Comparison of ENCODE assay signal across 8 cellular contexts in genomic region chr10:111989136-111990050, GRCh38.
"Had no signal": no experiment of that assay in that cellular context is flagged by ENCODE, and none has a peak within 500 bp of the region (broad histone marks: within the 10 kb centered on the region; RNA-seq: fewer than 3 reads in every experiment).

No MANE protein-coding gene starts in this region.

- H3K27ac ChIP-seq: body of pancreas, tibial artery had no signal

- DNase-seq: endodermal cell; hippocampal formation; naive thymus-derived CD4-positive, alpha-beta T cell; right cardiac atrium; tibial artery had no signal

- H3K9me3 ChIP-seq: body of pancreas, tibial artery had no signal

- H3K36me3 ChIP-seq: tibial artery had no signal

- ATAC-seq: body of pancreas; naive thymus-derived CD4-positive, alpha-beta T cell; right cardiac atrium had no signal

- H3K4me3 ChIP-seq: body of pancreas, lung, smooth muscle cell, tibial artery had no signal

- H3K4me2 ChIP-seq: smooth muscle cell had no signal

- H3K27me3 ChIP-seq: body of pancreas had no signal
